Comparison of ENCODE assay signal across 15 cellular contexts in genomic region chr15:83379574-83379973, GRCh38.
DNase-seq lines count a peak whose midpoint lies in the region; ATAC-seq and TF ChIP-seq lines count a peak whose summit lies in the region.
"Had no signal": no experiment of that assay in that cellular context is flagged by ENCODE, and none has a peak within 500 bp of the region (broad histone marks: within the 10 kb centered on the region; RNA-seq: fewer than 3 reads in every experiment).

No MANE protein-coding gene starts in this region.

- H3K27ac ChIP-seq in H9 (ENCODE audit: insufficient read length, low read depth, low read length), result no peak overlapping the region
- H3K27ac ChIP-seq: HL-60, uterus had no signal

- no peak overlapping the region for H3K18ac ChIP-seq in H9 (ENCODE audit: insufficient read length, low read depth, low read length)

- H3K27me3 Mint-ChIP-seq in H9 (ENCODE audit: low read depth), result peaks cover 11% of the 10 kb centered on the region

- H3K23me2 ChIP-seq in H9 (ENCODE audit: insufficient read length, low read depth, low read length, poor library complexity, severe bottlenecking), result peaks cover 3% of the 10 kb centered on the region

- no peak overlapping the region for H2BK5ac ChIP-seq in H9 (ENCODE audit: insufficient read length, low read length)

- no peak overlapping the region for H4K5ac ChIP-seq in H9 (ENCODE audit: insufficient read length, low read depth, low read length)

- H4K8ac ChIP-seq in H9 (replicated peaks; ENCODE audit: insufficient read length, low read depth, low read length), result no peak overlapping the region

- peaks cover 3 to 4% of the 10 kb centered on the region in 2 experiments; a peak in 3 of 5 replicates for H3K9me3 Mint-ChIP-seq in H9
- H3K9me3 Mint-ChIP-seq: activated CD4-positive, alpha-beta memory T cell treated with anti-CD3 and anti-CD28 coated beads for 36 hours; activated naive CD4-positive, alpha-beta T cell treated with anti-CD3 and anti-CD28 coated beads for 36 hours; T-helper 1 cell treated with Interleukin-12 subunit alpha and Interleukin-12 subunit beta and Interleukin-4 antibody, amounts not matched to agents 30 μg/mL and 1 μg/mL, for 36 hours had no signal

- H3K56ac ChIP-seq in H9 (ENCODE audit: insufficient read length, low read depth, low read length), result no peak overlapping the region

- H3K27ac Mint-ChIP-seq in H9, result no peak overlapping the region
- H3K27ac Mint-ChIP-seq: activated CD4-positive, alpha-beta memory T cell treated with anti-CD3 and anti-CD28 coated beads for 36 hours; activated naive CD4-positive, alpha-beta T cell treated with anti-CD3 and anti-CD28 coated beads for 36 hours; T-helper 1 cell treated with Interleukin-12 subunit alpha and Interleukin-12 subunit beta and Interleukin-4 antibody, amounts not matched to agents 30 μg/mL and 1 μg/mL, for 36 hours had no signal

- ATAC-seq in HG03432 (IDR thresholded peaks at IDR 0.05; ENCODE audit: unreplicated experiment) (no peak), GM19397 (IDR thresholded peaks at IDR 0.05; ENCODE audit: unreplicated experiment) (no peak)
- ATAC-seq: left lobe of liver had no signal

- no peak overlapping the region for H2BK15ac ChIP-seq in H9 (ENCODE audit: low read depth, low read length)

- H4K20me1 ChIP-seq in H9 (ENCODE audit: control insufficient read depth, insufficient read depth, insufficient read length), result no peaks in the 10 kb centered on the region

- H2BK120ac ChIP-seq in H9 (ENCODE audit: low read depth, low read length, poor library complexity, severe bottlenecking), result no peak overlapping the region

- H2BK20ac ChIP-seq in H9 (ENCODE audit: low read depth, low read length, poor library complexity, severe bottlenecking), result no peak overlapping the region

- 0 out of 5 replicates have a peak overlapping the region, but pooled peaks of 1 of the 2 experiments have one; percentile 48 for H3K4me3 Mint-ChIP-seq in H9
- H3K4me3 Mint-ChIP-seq: activated CD4-positive, alpha-beta memory T cell treated with anti-CD3 and anti-CD28 coated beads for 36 hours; activated naive CD4-positive, alpha-beta T cell treated with anti-CD3 and anti-CD28 coated beads for 36 hours; neural crest cell; T-helper 1 cell treated with Interleukin-12 subunit alpha and Interleukin-12 subunit beta and Interleukin-4 antibody, amounts not matched to agents 30 μg/mL and 1 μg/mL, for 36 hours had no signal

- H2BK12ac ChIP-seq in H9 (ENCODE audit: insufficient read length, low read depth, low read length), result no peak overlapping the region

- H3K14ac ChIP-seq in H9 (ENCODE audit: insufficient read depth, low read length), result no peak overlapping the region

- no peak overlapping the region for H3K4ac ChIP-seq in H9 (ENCODE audit: low read depth, low read length)

- no peak overlapping the region for H3K9ac ChIP-seq in H9 (ENCODE audit: extremely low read depth, insufficient read length, low read length)

- WGBS in H9 (ENCODE audit: extremely low coverage, insufficient read length, low lambda C conversion rate), result no CpG with 5 or more reads among the region's 19 CpGs

- peaks cover 0 to 5% (median 4%) of the 10 kb centered on the region in 3 experiments; a peak in 3 of 7 replicates for H3K36me3 Mint-ChIP-seq in H9 (ENCODE audit: insufficient read depth in 1 of 3, low read depth in 3 of 3)
- H3K36me3 Mint-ChIP-seq: activated CD4-positive, alpha-beta memory T cell treated with anti-CD3 and anti-CD28 coated beads for 36 hours had no signal

- H3K4me1 ChIP-seq in H9 (ENCODE audit: insufficient read depth, low read length), result peaks cover 3% of the 10 kb centered on the region; the same call in 1 of the 2 replicates
- H3K4me1 ChIP-seq: uterus had no signal

- peak; percentile 93 for DNase-seq in A172 (ENCODE audit: low spot score)
- DNase-seq in H9, result peak; percentile 39
- peak; percentile 60 to 66 for DNase-seq in SW 1271 (lab: John Stamatoyannopoulos, UW)
- DNase-seq in glomerular visceral epithelial cell (ENCODE audit: extremely low spot score), result peak; percentile 77
- DNase-seq in Kasumi-1 (lab: John Stamatoyannopoulos, UW), result no peak
- DNase-seq in NCI-H2196 (lab: John Stamatoyannopoulos, UW; ENCODE audit: unreplicated experiment), result no peak
- DNase-seq: activated CD4-positive, alpha-beta memory T cell treated with anti-CD3 and anti-CD28 coated beads for 36 hours; activated naive CD4-positive, alpha-beta T cell treated with anti-CD3 and anti-CD28 coated beads for 36 hours; uterus had no signal

- peaks cover 9 to 26% of the 10 kb centered on the region in 2 experiments for H3K4me1 Mint-ChIP-seq in H9

- no peaks in the 10 kb centered on the region for H3K9me3 ChIP-seq in H9 (ENCODE audit: control insufficient read depth, low read depth, low read length)
- H3K9me3 ChIP-seq: uterus had no signal

- H4K91ac ChIP-seq in H9 (ENCODE audit: insufficient read length, low read depth, low read length), result no peak overlapping the region

- H3T11ph ChIP-seq in H9 (ENCODE audit: low read length), result no peak overlapping the region

- H2AFZ ChIP-seq in H9 (ENCODE audit: low read length), result no peak overlapping the region

- no peak overlapping the region for H2AK5ac ChIP-seq in H9 (ENCODE audit: insufficient read length, low read length)

- no peak for TF ChIP-seq CTCF in H9 (conservative IDR thresholded peaks at IDR 0.05)

- no peak overlapping the region for H3K4me2 ChIP-seq in H9 (ENCODE audit: insufficient read depth, insufficient read length, low read length)

- H3K79me1 ChIP-seq in H9 (ENCODE audit: insufficient read depth, low read depth, low read length, poor library complexity, severe bottlenecking), result no peaks in the 10 kb centered on the region

- no peak overlapping the region for H3K23ac ChIP-seq in H9 (ENCODE audit: insufficient read length, low read depth, low read length)

- no peaks in the 10 kb centered on the region for H3K27me3 ChIP-seq in H9 (ENCODE audit: insufficient read depth, low read length)

- no peaks in the 10 kb centered on the region for H3K79me2 ChIP-seq in H9 (ENCODE audit: insufficient read depth, low read length)

Comparison
In these comparisons a context has a peak if more than half of its experiments do, and no peak if none do; other contexts are left out.
1. DNase-seq: peak in A172 (single experiment), H9 (single experiment), SW 1271 (2 of 2) and glomerular visceral epithelial cell (single experiment); none in Kasumi-1 (0 of 2) and NCI-H2196 (single experiment).